36 cellular contexts compared by ENCODE assay signal in the genomic region with DNA sequence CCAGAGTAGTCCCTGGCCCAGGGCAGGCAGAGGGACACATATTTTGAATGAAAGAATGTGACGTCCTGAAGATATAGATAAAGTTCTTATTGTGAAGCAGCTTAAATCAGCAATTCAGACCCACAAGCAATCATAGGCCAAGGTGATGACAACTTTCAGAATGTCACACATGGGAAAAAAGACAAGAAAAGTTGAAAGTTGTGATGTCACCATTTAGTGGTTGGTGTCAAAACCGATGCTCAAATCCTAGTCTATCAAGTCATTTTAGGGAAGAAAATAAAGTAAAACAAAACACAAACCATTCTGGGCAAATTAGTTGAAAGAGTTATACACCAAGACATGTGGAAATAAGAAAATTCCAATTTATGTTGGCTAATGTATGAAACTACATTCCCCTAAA.
"Had no signal": no experiment of that assay in that cellular context is flagged by ENCODE, and none has a peak within 500 bp of the region (broad histone marks: within the 10 kb centered on the region; RNA-seq: fewer than 3 reads in every experiment).

No MANE protein-coding gene starts in this region.

- H3K36me3 ChIP-seq: MG63 had no signal

- H3K9me3 ChIP-seq: MG63 had no signal

- H3K27me3 ChIP-seq: MG63 had no signal

- H3K4me3 ChIP-seq: MG63 had no signal

- DNase-seq: Karpas-422, Kasumi-1, MG63, MM.1S, MV-4-11, NCI-H1048, NCI-H1092, NCI-H1092 treated with DMSO at 0.1 percent for 48 hours, NCI-H1105, NCI-H1105 treated with DMSO at 0.1 percent for 48 hours, NCI-H1417, NCI-H1417 treated with DMSO at 0.1 percent for 48 hours, NCI-H1436, NCI-H1436 treated with DMSO at 0.1 percent for 48 hours, NCI-H146, NCI-H1694, NCI-H1694 treated with DMSO at 0.1 percent for 48 hours, NCI-H187, NCI-H187 treated with DMSO at 0.1 percent for 48 hours, NCI-H1930, NCI-H2029, NCI-H2029 treated with DMSO at 0.1 percent for 48 hours, NCI-H2081, NCI-H2081 treated with DMSO at 0.1 percent for 48 hours, NCI-H2107, NCI-H2171, NCI-H2171 treated with DMSO at 0.1 percent for 48 hours, NCI-H2227 treated with DMSO at 0.1 percent for 48 hours, NCI-H226, NCI-H345, NCI-H446, NCI-H446 treated with DMSO at 0.1 percent for 48 hours, NCI-H510A, NCI-H510A treated with DMSO at 0.1 percent for 48 hours, NCI-H524, NCI-H524 treated with DMSO at 0.1 percent for 48 hours had no signal
